Comparison of ENCODE assay signal across 29 cellular contexts in genomic region chr6:79101164-79101563, GRCh38.
"Had no signal": no experiment of that assay in that cellular context is flagged by ENCODE, and none has a peak within 500 bp of the region (broad histone marks: within the 10 kb centered on the region; RNA-seq: fewer than 3 reads in every experiment).

No MANE protein-coding gene starts in this region.

- H3K4me1 ChIP-seq: stomach, suprapubic skin, testis, thyroid gland, tibial artery, tibial nerve, transverse colon, upper lobe of left lung, upper lobe of right lung, uterus, vagina had no signal

- FAIRE-seq: urothelium cell line had no signal

- H3K36me3 ChIP-seq: stomach, suprapubic skin, thoracic aorta, thyroid gland, tibial artery, tibial nerve, transverse colon, upper lobe of left lung, upper lobe of right lung, uterus, vagina had no signal

- DNase-seq: stimulated activated CD4-positive, alpha-beta T cell treated with anti-CD3 and anti-CD28 coated beads, Interleukin-2, amount 100 ng/mL, for 48 hours; stimulated activated CD4-positive, alpha-beta T cell treated with anti-CD3 and anti-CD28 coated beads, Interleukin-4, amount 100 ng/mL, for 1 hour; stimulated activated CD4-positive, alpha-beta T cell treated with anti-CD3 and anti-CD28 coated beads, Interleukin-4, amount 100 ng/mL, for 24 hours; stimulated activated CD4-positive, alpha-beta T cell treated with anti-CD3 and anti-CD28 coated beads, Interleukin-4, amount 100 ng/mL, for 4 hours; stimulated activated CD8-positive, alpha-beta memory T cell treated with anti-CD3 and anti-CD28 coated beads, Interleukin-4, amount 100 ng/mL, for 48 hours; stimulated activated naive B cell treated with anti-CD40 and anti-IgM and Interleukin-4, amounts not matched to agents 10 μg/mL and 1 μg/mL and 100 μg/mL, for 72 hours; stimulated activated naive CD4-positive, alpha-beta T cell; stimulated activated naive CD4-positive, alpha-beta T cell treated with Interleukin-2 at 50 U/mL for 16 hours; stimulated activated naive CD8-positive, alpha-beta T cell treated with anti-CD3 and anti-CD28 coated beads, Interleukin-15, amount 100 ng/mL, for 72 hours; stimulated activated naive CD8-positive, alpha-beta T cell treated with anti-CD3 and anti-CD28 coated beads, Interleukin-15, Interleukin-2, amounts not matched to agents 100 U/mL and 50 U/mL, for 24 hours; stomach; substantia nigra; testis; thyroid gland; tibial artery; transverse colon; trophoblast cell; upper lobe of left lung; upper lobe of right lung; uterus had no signal

- H3K9me3 ChIP-seq: stomach, suprapubic skin, testis, thoracic aorta, thyroid gland, tibial artery, tibial nerve, transverse colon, upper lobe of left lung, upper lobe of right lung, uterus, vagina had no signal

- H3K27ac ChIP-seq: stomach, suprapubic skin, testis, thoracic aorta, thyroid gland, tibial artery, tibial nerve, transverse colon, upper lobe of left lung, upper lobe of right lung, uterus, vagina had no signal

- H3K4me1 Mint-ChIP-seq: stimulated activated effector memory CD8-positive, alpha-beta T cell treated with anti-CD3 and anti-CD28 coated beads, Interleukin-12 subunit alpha, Interleukin-12 subunit beta, amount 100 ng/mL, for 72 hours; stimulated activated naive B cell treated with anti-CD40 and anti-IgM and Interleukin-4, amounts not matched to agents 10 μg/mL and 1 μg/mL and 100 μg/mL, for 72 hours; stimulated activated naive CD8-positive, alpha-beta T cell treated with anti-CD3 and anti-CD28 coated beads, Interleukin-15, amount 100 ng/mL, for 72 hours had no signal

- H3K4me3 ChIP-seq: stomach, suprapubic skin, testis, thoracic aorta, thyroid gland, tibial artery, tibial nerve, transverse colon, upper lobe of left lung, upper lobe of right lung, uterus, vagina had no signal

- H3K27ac Mint-ChIP-seq: stimulated activated effector memory CD8-positive, alpha-beta T cell treated with anti-CD3 and anti-CD28 coated beads, Interleukin-12 subunit alpha, Interleukin-12 subunit beta, amount 100 ng/mL, for 72 hours; stimulated activated memory B cell treated with anti-CD40 and anti-IgM and Interleukin-4, amounts not matched to agents 10 μg/mL and 1 μg/mL and 100 μg/mL, for 72 hours; stimulated activated naive B cell treated with anti-CD40 and anti-IgM and Interleukin-4, amounts not matched to agents 10 μg/mL and 1 μg/mL and 100 μg/mL, for 72 hours; stimulated activated naive CD8-positive, alpha-beta T cell treated with anti-CD3 and anti-CD28 coated beads, Interleukin-15, amount 100 ng/mL, for 72 hours; stimulated activated naive CD8-positive, alpha-beta T cell treated with anti-CD3 and anti-CD28 coated beads, Interleukin-15, Interleukin-2, amounts not matched to agents 100 ng/mL and 50 ng/mL, for 24 hours; type B pancreatic cell had no signal

- H3K27me3 Mint-ChIP-seq: type B pancreatic cell had no signal

- H3K4me3 Mint-ChIP-seq: stimulated activated effector memory CD8-positive, alpha-beta T cell treated with anti-CD3 and anti-CD28 coated beads, Interleukin-12 subunit alpha, Interleukin-12 subunit beta, amount 100 ng/mL, for 72 hours; stimulated activated memory B cell treated with anti-CD40 and anti-IgM and Interleukin-4, amounts not matched to agents 10 μg/mL and 1 μg/mL and 100 μg/mL, for 72 hours; stimulated activated naive B cell treated with anti-CD40 and anti-IgM and Interleukin-4, amounts not matched to agents 10 μg/mL and 1 μg/mL and 100 μg/mL, for 72 hours; stimulated activated naive CD8-positive, alpha-beta T cell treated with anti-CD3 and anti-CD28 coated beads, Interleukin-15, amount 100 ng/mL, for 72 hours; stimulated activated naive CD8-positive, alpha-beta T cell treated with anti-CD3 and anti-CD28 coated beads, Interleukin-15, Interleukin-2, amounts not matched to agents 100 ng/mL and 50 ng/mL, for 24 hours; type B pancreatic cell had no signal

- ATAC-seq: stimulated activated effector memory CD8-positive, alpha-beta T cell treated with anti-CD3 and anti-CD28 coated beads, Interleukin-12 subunit alpha, Interleukin-12 subunit beta, amount 100 ng/mL, for 72 hours; stimulated activated memory B cell treated with anti-CD40 and anti-IgM and Interleukin-4, amounts not matched to agents 10 μg/mL and 1 μg/mL and 100 μg/mL, for 72 hours; stimulated activated naive B cell treated with anti-CD40 and anti-IgM and Interleukin-4, amounts not matched to agents 10 μg/mL and 1 μg/mL and 100 μg/mL, for 72 hours; stimulated activated naive CD8-positive, alpha-beta T cell treated with anti-CD3 and anti-CD28 coated beads, Interleukin-15, amount 100 ng/mL, for 72 hours; stimulated activated naive CD8-positive, alpha-beta T cell treated with anti-CD3 and anti-CD28 coated beads, Interleukin-15, Interleukin-2, amounts not matched to agents 100 U/mL and 50 U/mL, for 24 hours; upper lobe of right lung had no signal

- H3K36me3 Mint-ChIP-seq: stimulated activated effector memory CD8-positive, alpha-beta T cell treated with anti-CD3 and anti-CD28 coated beads, Interleukin-12 subunit alpha, Interleukin-12 subunit beta, amount 100 ng/mL, for 72 hours; stimulated activated memory B cell treated with anti-CD40 and anti-IgM and Interleukin-4, amounts not matched to agents 10 μg/mL and 1 μg/mL and 100 μg/mL, for 72 hours; stimulated activated naive B cell treated with anti-CD40 and anti-IgM and Interleukin-4, amounts not matched to agents 10 μg/mL and 1 μg/mL and 100 μg/mL, for 72 hours; type B pancreatic cell had no signal

- H3K27me3 ChIP-seq: stomach, suprapubic skin, testis, thyroid gland, tibial artery, tibial nerve, transverse colon, upper lobe of left lung, uterus, vagina had no signal

- H3K9me3 Mint-ChIP-seq: stimulated activated effector memory CD8-positive, alpha-beta T cell treated with anti-CD3 and anti-CD28 coated beads, Interleukin-12 subunit alpha, Interleukin-12 subunit beta, amount 100 ng/mL, for 72 hours; stimulated activated naive CD8-positive, alpha-beta T cell treated with anti-CD3 and anti-CD28 coated beads, Interleukin-15, amount 100 ng/mL, for 72 hours; type B pancreatic cell had no signal
